8 cellular contexts compared by ENCODE assay signal in genomic region chr6:70413114-70413828, GRCh38. TPM values are rescaled to one million over a fixed set of nuclear protein-coding genes. Genes with fewer than 3 reads are reported as not detected.
DNase-seq lines count a peak whose midpoint lies in the region; ATAC-seq and TF ChIP-seq lines count a peak whose summit lies in the region.

Gene FAM135A, plus strand, starts transcription at chr6:70413508. Its CDS starts 14,835 bp downstream, at chr6:70428343.

- DNase-seq in DMS153 (lab: John Stamatoyannopoulos, UW), result peak; percentile 98
- peak; percentile 97 to 98 for DNase-seq in activated T-cell treated with anti-CD3 and anti-CD28 coated beads, Interleukin-2, amount 50 U/mL, for 72 hours
- DNase-seq in esophagus muscularis mucosa (ENCODE audit: extremely low spot score), result peak; percentile 98
- peak; percentile 89 to 91 for DNase-seq in stimulated activated CD8-positive, alpha-beta memory T cell treated with anti-CD3 and anti-CD28 coated beads, Interleukin-7, amount 100 ng/mL, for 4 hours (ENCODE audit: low read depth in 2 of 2)

- TF ChIP-seq CTCF in esophagus muscularis mucosa (IDR thresholded peaks at IDR 0.05), result no peak

- intact Hi-C loops in esophagus muscularis mucosa (cut with DNase I), result loop anchor here (10.0 kb wide), 1 partner anchor 252 kb away; the partner anchor contains the start of gene SMAP1

- TF ChIP-seq EP300 in Ishikawa (IDR thresholded peaks at IDR 0.05; ENCODE audit: borderline replicate concordance) (no peak), esophagus muscularis mucosa (IDR thresholded peaks at IDR 0.05) (no peak)

- TF ChIP-seq RAD21 in Ishikawa (IDR thresholded peaks at IDR 0.05; ENCODE audit: low read depth), result no peak

- H3K27me3 ChIP-seq in esophagus muscularis mucosa, result no peaks in the 10 kb centered on the region
- no peaks in the 10 kb centered on the region for H3K27me3 ChIP-seq in muscle layer of duodenum (ENCODE audit: low read depth, low read length)

- H3K4me3 Mint-ChIP-seq in activated T-cell treated with anti-CD3 and anti-CD28 coated beads, Interleukin-2, amount 50 U/mL, for 72 hours, result peak within 1 kb of the TSS; percentile 93 to 98

- no peak for TF ChIP-seq POLR2A in esophagus muscularis mucosa (IDR thresholded peaks at IDR 0.05; ENCODE audit: low read depth)

- peak; percentile 87 for ATAC-seq in GM21576 (IDR thresholded peaks at IDR 0.05; ENCODE audit: unreplicated experiment)
- ATAC-seq in activated T-cell treated with anti-CD3 and anti-CD28 coated beads, Interleukin-2, amount 50 U/mL, for 72 hours (replicated peaks in 1 of 2), result peak; percentile 94

- H3K36me3 Mint-ChIP-seq in activated T-cell treated with anti-CD3 and anti-CD28 coated beads, Interleukin-2, amount 50 U/mL, for 72 hours (ENCODE audit: insufficient read depth in 2 of 2), result peaks cover 5 to 10% of the 10 kb centered on the region in 2 donors

- peaks cover 28% of the 10 kb centered on the region for H3K4me1 Mint-ChIP-seq in activated T-cell treated with anti-CD3 and anti-CD28 coated beads, Interleukin-2, amount 50 U/mL, for 72 hours (ENCODE audit: low read depth)

- peak within 1 kb of the TSS; percentile 92 for H3K27ac Mint-ChIP-seq in activated T-cell treated with anti-CD3 and anti-CD28 coated beads, Interleukin-2, amount 50 U/mL, for 72 hours

- no peaks in the 10 kb centered on the region for H3K27me3 Mint-ChIP-seq in activated T-cell treated with anti-CD3 and anti-CD28 coated beads, Interleukin-2, amount 50 U/mL, for 72 hours (ENCODE audit: low read depth)

- H3K9me3 ChIP-seq in esophagus muscularis mucosa (no peaks in the 10 kb centered on the region), muscle layer of duodenum (ENCODE audit: control insufficient read depth in 1 of 2, low read length in 2 of 2) (no peaks in the 10 kb centered on the region)

- H3K4me3 ChIP-seq in esophagus muscularis mucosa (peak within 1 kb of the TSS; percentile 82 to 97 (median 92)), muscle layer of duodenum (ENCODE audit: low read depth in 1 of 2, low read length in 2 of 2) (peak within 1 kb of the TSS; percentile 81 to 97)

- H3K9me3 Mint-ChIP-seq in activated T-cell treated with anti-CD3 and anti-CD28 coated beads, Interleukin-2, amount 50 U/mL, for 72 hours, result no peaks in the 10 kb centered on the region

- peaks cover 0 to 12% (median 8%) of the 10 kb centered on the region in 4 donors for H3K36me3 ChIP-seq in esophagus muscularis mucosa
- no peaks in the 10 kb centered on the region for H3K36me3 ChIP-seq in muscle layer of duodenum (ENCODE audit: control insufficient read depth in 1 of 2, insufficient read depth in 2 of 2, low read length in 2 of 2)

- H3K27ac ChIP-seq in esophagus muscularis mucosa (replicated peaks in 1 of 4) (peak within 1 kb of the TSS; percentile 86 to 91 (median 90)), muscle layer of duodenum (ENCODE audit: low read length) (peak within 1 kb of the TSS; percentile 94)

- H3K4me1 ChIP-seq in esophagus muscularis mucosa (peaks cover 10 to 24% (median 22%) of the 10 kb centered on the region in 4 donors), muscle layer of duodenum (ENCODE audit: control insufficient read depth in 1 of 2, insufficient read depth in 2 of 2, low read length in 2 of 2) (peaks cover 8 to 13% of the 10 kb centered on the region in 2 donors)

- WGBS in esophagus muscularis mucosa, result 0% methylated on average over 15 of the region's 65 CpGs

TF ChIP-seq in Ishikawa, 13 proteins besides CTCF, POLR2A, EP300 and RAD21 (continues in another document):
- TF ChIP-seq, protein P1, sequence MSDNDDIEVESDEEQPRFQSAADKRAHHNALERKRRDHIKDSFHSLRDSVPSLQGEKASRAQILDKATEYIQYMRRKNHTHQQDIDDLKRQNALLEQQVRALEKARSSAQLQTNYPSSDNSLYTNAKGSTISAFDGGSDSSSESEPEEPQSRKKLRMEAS (IDR thresholded peaks at IDR 0.05), result peak; percentile 60
- TF ChIP-seq CEBPB (IDR thresholded peaks at IDR 0.05) (no peak), YY1 (IDR thresholded peaks at IDR 0.05; ENCODE audit: low read depth) (peak; percentile 43; the same call in 1 of the 2 replicates), NFIC (IDR thresholded peaks at IDR 0.05) (no peak), TAF1 (IDR thresholded peaks at IDR 0.05; ENCODE audit: low read depth) (peak; percentile 22), ZBTB7A (IDR thresholded peaks at IDR 0.05; ENCODE audit: low read depth) (peak; percentile 91), USF1 (IDR thresholded peaks at IDR 0.05) (no peak)
- TF ChIP-seq, protein P2, sequence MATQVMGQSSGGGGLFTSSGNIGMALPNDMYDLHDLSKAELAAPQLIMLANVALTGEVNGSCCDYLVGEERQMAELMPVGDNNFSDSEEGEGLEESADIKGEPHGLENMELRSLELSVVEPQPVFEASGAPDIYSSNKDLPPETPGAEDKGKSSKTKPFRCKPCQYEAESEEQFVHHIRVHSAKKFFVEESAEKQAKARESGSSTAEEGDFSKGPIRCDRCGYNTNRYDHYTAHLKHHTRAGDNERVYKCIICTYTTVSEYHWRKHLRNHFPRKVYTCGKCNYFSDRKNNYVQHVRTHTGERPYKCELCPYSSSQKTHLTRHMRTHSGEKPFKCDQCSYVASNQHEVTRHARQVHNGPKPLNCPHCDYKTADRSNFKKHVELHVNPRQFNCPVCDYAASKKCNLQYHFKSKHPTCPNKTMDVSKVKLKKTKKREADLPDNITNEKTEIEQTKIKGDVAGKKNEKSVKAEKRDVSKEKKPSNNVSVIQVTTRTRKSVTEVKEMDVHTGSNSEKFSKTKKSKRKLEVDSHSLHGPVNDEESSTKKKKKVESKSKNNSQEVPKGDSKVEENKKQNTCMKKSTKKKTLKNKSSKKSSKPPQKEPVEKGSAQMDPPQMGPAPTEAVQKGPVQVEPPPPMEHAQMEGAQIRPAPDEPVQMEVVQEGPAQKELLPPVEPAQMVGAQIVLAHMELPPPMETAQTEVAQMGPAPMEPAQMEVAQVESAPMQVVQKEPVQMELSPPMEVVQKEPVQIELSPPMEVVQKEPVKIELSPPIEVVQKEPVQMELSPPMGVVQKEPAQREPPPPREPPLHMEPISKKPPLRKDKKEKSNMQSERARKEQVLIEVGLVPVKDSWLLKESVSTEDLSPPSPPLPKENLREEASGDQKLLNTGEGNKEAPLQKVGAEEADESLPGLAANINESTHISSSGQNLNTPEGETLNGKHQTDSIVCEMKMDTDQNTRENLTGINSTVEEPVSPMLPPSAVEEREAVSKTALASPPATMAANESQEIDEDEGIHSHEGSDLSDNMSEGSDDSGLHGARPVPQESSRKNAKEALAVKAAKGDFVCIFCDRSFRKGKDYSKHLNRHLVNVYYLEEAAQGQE (IDR thresholded peaks at IDR 0.05; ENCODE audit: low read depth), result no peak

TF ChIP-seq in PFSK-1, 5 proteins besides CTCF, POLR2A, EP300 and RAD21:
- peak; percentile 56; the same call in 1 of the 2 replicates for TF ChIP-seq SIN3A (IDR thresholded peaks at IDR 0.05; ENCODE audit: borderline replicate concordance, insufficient read depth, low read length)
- TF ChIP-seq POLR2AphosphoS5 (IDR thresholded peaks at IDR 0.05; ENCODE audit: low read depth, low read length), result peak; percentile 98
- TF ChIP-seq FOXP2 (optimal IDR thresholded peaks at IDR 0.05; ENCODE audit: borderline replicate concordance, extremely low read depth, extremely low read length, insufficient read depth), result peak; percentile 51
- TF ChIP-seq, protein P2 (IDR thresholded peaks at IDR 0.05; ENCODE audit: insufficient read depth in 1 of 2, low read depth in 2 of 2, low read length in 2 of 2), result 0 out of 4 replicates have a peak, but pooled peaks of 1 of the 2 experiments have one; percentile 31
- no peak for TF ChIP-seq TAF1 (IDR thresholded peaks at IDR 0.05; ENCODE audit: borderline replicate concordance, insufficient read depth, low read length)

RNA-seq across cellular contexts. Expression of gene FAM135A, which starts in this region (rescaled TPM):
- polyA plus RNA-seq in PFSK-1 (2012; ENCODE audit: insufficient read length, low read depth), result 6.5 TPM
- total RNA-seq in activated T-cell treated with anti-CD3 and anti-CD28 coated beads, Interleukin-2, amount 50 U/mL, for 72 hours, result 10 to 100 TPM; 11.4 to 12.6 TPM
- 10 to 100 TPM; 14.8 to 21.3 (median 19.8) TPM for total RNA-seq in esophagus muscularis mucosa

Comparison
In these comparisons a context has a peak if more than half of its experiments do, and no peak if none do; other contexts are left out.
1. Peak in every context shown above with its lines: DNase-seq, ATAC-seq, H3K4me3 ChIP-seq and H3K27ac ChIP-seq.